In the genomic region with DNA sequence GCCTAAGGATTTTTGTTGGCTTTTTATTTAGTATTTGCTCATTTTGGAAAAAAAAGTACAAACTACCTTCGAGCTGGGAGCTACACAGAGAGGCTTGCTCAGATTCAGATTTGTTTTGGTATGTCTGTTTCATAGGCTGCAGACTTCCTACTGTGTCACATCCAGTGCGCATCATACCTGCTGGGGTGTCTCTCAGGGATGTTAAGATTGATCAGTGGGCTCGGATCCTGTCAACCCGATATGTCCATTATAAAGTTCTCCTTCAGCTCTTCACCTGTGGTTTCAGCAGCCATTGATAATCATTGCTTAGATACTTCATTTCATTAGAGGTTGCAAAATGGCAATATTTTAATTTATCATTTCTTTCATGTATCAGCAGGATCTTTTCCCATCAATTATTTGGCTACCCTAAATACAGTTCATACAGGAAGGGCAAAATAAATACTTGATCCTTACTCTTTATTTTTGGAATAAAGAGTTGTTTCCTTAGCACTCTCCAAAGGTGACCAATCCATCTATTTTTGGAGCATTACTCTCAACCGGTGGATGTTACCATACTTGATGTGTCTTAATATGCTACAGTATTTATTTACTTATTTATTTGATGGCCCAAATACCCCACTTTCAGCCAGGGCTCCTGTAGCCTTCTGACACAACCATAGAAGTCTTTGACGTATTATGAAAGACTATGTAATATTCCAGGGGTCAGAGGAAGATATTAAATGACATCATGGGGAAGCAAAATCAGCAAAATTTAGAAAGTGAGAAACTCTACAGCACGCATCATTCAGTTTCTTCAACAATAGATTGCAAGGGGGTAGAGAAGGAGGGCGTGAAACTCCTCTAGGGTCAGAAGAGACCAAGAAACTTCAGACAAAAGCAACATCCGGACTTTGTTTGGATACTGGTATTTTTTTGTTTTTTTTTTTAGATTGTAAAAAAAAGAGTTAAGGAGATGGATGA, we compare ENCODE assay signal across 1 cellular context.
TF ChIP-seq lines count a peak whose summit lies in the region.

No MANE protein-coding gene starts in this region.

TF ChIP-seq in GM23338, 12 proteins besides CTCF, POLR2A, EP300 and RAD21 (continued from another document):
- TF ChIP-seq, protein P1, sequence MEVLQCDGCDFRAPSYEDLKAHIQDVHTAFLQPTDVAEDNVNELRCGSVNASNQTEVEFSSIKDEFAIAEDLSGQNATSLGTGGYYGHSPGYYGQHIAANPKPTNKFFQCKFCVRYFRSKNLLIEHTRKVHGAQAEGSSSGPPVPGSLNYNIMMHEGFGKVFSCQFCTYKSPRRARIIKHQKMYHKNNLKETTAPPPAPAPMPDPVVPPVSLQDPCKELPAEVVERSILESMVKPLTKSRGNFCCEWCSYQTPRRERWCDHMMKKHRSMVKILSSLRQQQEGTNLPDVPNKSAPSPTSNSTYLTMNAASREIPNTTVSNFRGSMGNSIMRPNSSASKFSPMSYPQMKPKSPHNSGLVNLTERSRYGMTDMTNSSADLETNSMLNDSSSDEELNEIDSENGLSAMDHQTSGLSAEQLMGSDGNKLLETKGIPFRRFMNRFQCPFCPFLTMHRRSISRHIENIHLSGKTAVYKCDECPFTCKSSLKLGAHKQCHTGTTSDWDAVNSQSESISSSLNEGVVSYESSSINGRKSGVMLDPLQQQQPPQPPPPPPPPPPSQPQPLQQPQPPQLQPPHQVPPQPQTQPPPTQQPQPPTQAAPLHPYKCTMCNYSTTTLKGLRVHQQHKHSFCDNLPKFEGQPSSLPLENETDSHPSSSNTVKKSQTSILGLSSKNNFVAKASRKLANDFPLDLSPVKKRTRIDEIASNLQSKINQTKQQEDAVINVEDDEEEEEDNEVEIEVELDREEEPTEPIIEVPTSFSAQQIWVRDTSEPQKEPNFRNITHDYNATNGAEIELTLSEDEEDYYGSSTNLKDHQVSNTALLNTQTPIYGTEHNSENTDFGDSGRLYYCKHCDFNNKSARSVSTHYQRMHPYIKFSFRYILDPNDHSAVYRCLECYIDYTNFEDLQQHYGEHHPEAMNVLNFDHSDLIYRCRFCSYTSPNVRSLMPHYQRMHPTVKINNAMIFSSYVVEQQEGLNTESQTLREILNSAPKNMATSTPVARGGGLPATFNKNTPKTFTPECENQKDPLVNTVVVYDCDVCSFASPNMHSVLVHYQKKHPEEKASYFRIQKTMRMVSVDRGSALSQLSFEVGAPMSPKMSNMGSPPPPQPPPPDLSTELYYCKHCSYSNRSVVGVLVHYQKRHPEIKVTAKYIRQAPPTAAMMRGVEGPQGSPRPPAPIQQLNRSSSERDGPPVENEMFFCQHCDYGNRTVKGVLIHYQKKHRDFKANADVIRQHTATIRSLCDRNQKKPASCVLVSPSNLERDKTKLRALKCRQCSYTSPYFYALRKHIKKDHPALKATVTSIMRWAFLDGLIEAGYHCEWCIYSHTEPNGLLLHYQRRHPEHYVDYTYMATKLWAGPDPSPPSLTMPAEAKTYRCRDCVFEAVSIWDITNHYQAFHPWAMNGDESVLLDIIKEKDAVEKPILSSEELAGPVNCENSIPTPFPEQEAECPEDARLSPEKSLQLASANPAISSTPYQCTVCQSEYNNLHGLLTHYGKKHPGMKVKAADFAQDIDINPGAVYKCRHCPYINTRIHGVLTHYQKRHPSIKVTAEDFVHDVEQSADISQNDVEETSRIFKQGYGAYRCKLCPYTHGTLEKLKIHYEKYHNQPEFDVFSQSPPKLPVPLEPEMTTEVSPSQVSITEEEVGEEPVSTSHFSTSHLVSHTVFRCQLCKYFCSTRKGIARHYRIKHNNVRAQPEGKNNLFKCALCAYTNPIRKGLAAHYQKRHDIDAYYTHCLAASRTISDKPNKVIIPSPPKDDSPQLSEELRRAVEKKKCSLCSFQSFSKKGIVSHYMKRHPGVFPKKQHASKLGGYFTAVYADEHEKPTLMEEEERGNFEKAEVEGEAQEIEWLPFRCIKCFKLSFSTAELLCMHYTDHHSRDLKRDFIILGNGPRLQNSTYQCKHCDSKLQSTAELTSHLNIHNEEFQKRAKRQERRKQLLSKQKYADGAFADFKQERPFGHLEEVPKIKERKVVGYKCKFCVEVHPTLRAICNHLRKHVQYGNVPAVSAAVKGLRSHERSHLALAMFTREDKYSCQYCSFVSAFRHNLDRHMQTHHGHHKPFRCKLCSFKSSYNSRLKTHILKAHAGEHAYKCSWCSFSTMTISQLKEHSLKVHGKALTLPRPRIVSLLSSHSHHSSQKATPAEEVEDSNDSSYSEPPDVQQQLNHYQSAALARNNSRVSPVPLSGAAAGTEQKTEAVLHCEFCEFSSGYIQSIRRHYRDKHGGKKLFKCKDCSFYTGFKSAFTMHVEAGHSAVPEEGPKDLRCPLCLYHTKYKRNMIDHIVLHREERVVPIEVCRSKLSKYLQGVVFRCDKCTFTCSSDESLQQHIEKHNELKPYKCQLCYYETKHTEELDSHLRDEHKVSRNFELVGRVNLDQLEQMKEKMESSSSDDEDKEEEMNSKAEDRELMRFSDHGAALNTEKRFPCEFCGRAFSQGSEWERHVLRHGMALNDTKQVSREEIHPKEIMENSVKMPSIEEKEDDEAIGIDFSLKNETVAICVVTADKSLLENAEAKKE (CRISPR knock-in tag; IDR thresholded peaks at IDR 0.05), result no peak
- TF ChIP-seq ZNF331 (CRISPR knock-in tag; IDR thresholded peaks at IDR 0.05; ENCODE audit: low read depth), result no peak
- TF ChIP-seq, protein P2, sequence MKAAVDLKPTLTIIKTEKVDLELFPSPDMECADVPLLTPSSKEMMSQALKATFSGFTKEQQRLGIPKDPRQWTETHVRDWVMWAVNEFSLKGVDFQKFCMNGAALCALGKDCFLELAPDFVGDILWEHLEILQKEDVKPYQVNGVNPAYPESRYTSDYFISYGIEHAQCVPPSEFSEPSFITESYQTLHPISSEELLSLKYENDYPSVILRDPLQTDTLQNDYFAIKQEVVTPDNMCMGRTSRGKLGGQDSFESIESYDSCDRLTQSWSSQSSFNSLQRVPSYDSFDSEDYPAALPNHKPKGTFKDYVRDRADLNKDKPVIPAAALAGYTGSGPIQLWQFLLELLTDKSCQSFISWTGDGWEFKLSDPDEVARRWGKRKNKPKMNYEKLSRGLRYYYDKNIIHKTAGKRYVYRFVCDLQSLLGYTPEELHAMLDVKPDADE (IDR thresholded peaks at IDR 0.05), result no peak
- TF ChIP-seq EZH2 (IDR thresholded peaks at IDR 0.05; ENCODE audit: low read depth, unreplicated experiment), result no peak
- no peak for TF ChIP-seq EZH2phosphoT487 (IDR thresholded peaks at IDR 0.05; ENCODE audit: unreplicated experiment)
- TF ChIP-seq STAT1 (IDR thresholded peaks at IDR 0.05; ENCODE audit: unreplicated experiment), result no peak
- TF ChIP-seq, protein P3, sequence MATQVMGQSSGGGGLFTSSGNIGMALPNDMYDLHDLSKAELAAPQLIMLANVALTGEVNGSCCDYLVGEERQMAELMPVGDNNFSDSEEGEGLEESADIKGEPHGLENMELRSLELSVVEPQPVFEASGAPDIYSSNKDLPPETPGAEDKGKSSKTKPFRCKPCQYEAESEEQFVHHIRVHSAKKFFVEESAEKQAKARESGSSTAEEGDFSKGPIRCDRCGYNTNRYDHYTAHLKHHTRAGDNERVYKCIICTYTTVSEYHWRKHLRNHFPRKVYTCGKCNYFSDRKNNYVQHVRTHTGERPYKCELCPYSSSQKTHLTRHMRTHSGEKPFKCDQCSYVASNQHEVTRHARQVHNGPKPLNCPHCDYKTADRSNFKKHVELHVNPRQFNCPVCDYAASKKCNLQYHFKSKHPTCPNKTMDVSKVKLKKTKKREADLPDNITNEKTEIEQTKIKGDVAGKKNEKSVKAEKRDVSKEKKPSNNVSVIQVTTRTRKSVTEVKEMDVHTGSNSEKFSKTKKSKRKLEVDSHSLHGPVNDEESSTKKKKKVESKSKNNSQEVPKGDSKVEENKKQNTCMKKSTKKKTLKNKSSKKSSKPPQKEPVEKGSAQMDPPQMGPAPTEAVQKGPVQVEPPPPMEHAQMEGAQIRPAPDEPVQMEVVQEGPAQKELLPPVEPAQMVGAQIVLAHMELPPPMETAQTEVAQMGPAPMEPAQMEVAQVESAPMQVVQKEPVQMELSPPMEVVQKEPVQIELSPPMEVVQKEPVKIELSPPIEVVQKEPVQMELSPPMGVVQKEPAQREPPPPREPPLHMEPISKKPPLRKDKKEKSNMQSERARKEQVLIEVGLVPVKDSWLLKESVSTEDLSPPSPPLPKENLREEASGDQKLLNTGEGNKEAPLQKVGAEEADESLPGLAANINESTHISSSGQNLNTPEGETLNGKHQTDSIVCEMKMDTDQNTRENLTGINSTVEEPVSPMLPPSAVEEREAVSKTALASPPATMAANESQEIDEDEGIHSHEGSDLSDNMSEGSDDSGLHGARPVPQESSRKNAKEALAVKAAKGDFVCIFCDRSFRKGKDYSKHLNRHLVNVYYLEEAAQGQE (IDR thresholded peaks at IDR 0.05; ENCODE audit: unreplicated experiment), result no peak
- no peak for TF ChIP-seq POLR2AphosphoS5 (IDR thresholded peaks at IDR 0.05; ENCODE audit: low read depth)
- TF ChIP-seq JUNB (IDR thresholded peaks at IDR 0.05; ENCODE audit: unreplicated experiment), result no peak
TF ChIP-seq in GM23338: peak in this region for 0.
